ENCODE assay signal across 24 cellular contexts in the genomic region with DNA sequence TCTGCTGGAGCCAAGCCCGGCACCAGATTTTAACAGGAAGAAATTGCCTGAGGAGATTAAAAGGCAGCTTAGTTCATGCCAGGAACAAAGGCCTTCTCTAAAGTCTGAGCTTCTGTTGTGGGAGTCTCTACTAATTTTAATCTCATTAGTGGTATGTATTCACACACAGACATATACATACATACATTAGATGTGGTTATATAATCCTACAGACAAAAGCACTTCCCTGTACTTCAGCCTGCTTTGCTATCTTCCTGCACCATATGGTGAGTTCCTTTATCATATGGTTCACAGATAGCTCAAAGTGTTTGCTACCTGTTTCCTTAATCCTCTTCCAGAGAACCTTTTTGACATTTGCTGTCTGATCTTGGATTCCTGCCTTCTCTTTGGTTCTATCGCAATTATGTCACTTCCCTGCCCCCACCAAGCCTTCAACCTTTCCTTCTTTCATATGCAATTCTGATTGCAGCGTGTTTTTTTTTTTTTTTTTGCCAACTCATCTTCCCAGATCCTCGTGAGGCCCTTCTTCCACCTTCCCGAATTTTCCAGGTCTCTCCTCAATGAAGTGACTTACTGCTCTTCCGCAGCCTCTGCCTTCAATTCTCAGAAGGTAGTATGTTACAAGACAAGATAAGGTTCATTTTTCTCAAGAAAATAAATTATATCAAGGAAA.
A peak's percentile ranks its signal among the peaks of the same experiment; 100 is the strongest.
DNase-seq lines count a peak whose midpoint lies in the region; ATAC-seq and TF ChIP-seq lines count a peak whose summit lies in the region.
"Had no signal": no experiment of that assay in that cellular context is flagged by ENCODE, and none has a peak within 500 bp of the region (broad histone marks: within the 10 kb centered on the region; RNA-seq: fewer than 3 reads in every experiment).

No MANE protein-coding gene starts in this region.

- H3K27me3 Mint-ChIP-seq in activated T-cell treated with anti-CD3 and anti-CD28 coated beads, Interleukin-2, amount 50 U/mL, for 72 hours (ENCODE audit: low read depth): no peaks in the 10 kb centered on the region
- H3K27me3 Mint-ChIP-seq in stimulated activated memory B cell treated with anti-CD40 and anti-IgM and Interleukin-4, amounts not matched to agents 10 μg/mL and 1 μg/mL and 100 μg/mL, for 72 hours: no peaks in the 10 kb centered on the region
- H3K27me3 Mint-ChIP-seq: IgD-negative memory B cell had no signal

- H3K27ac ChIP-seq in cingulate gyrus (ENCODE audit: low read depth, low read length): peak overlapping the region; percentile 47
- H3K27ac ChIP-seq: adrenal gland, BLaER1, GM23248, hepatocyte, thyroid gland had no signal

- no peak for TF ChIP-seq CTCF in GM13977 (IDR thresholded peaks at IDR 0.05; ENCODE audit: extremely low read depth, insufficient read depth, missing control alignments)

- no peak for DNase-seq in activated T-cell treated with anti-CD3 and anti-CD28 coated beads, Interleukin-2, amount 50 U/mL, for 72 hours
- DNase-seq in activated T-cell treated with anti-CD3 and anti-CD28 coated beads, Interleukin-2, amount 50 U/mL, for 48 hours: no peak
- DNase-seq in OCI-M1 (lab: John Stamatoyannopoulos, UW) (peak; percentile 93), superior temporal gyrus (ENCODE audit: extremely low spot score) (peak; percentile 59), GM13977 (ENCODE audit: low spot score) (no peak)
- no peak for DNase-seq in stimulated activated CD8-positive, alpha-beta memory T cell treated with anti-CD3 and anti-CD28 coated beads, Interleukin-4, amount 100 ng/mL, for 48 hours
- DNase-seq: activated gamma-delta T cell; adrenal gland; GM23248; MV-4-11; NCI-H2029 treated with DMSO at 0.1 percent for 48 hours; NCI-H510A treated with DMSO at 0.1 percent for 48 hours; SHP77; stimulated activated CD4-positive, alpha-beta T cell treated with anti-CD3 and anti-CD28 coated beads, Interleukin-4, amount 100 ng/mL, for 4 hours; thyroid gland had no signal

- H3K4me3 Mint-ChIP-seq in activated T-cell treated with anti-CD3 and anti-CD28 coated beads, Interleukin-2, amount 50 U/mL, for 72 hours: no peak overlapping the region
- H3K4me3 Mint-ChIP-seq in stimulated activated memory B cell treated with anti-CD40 and anti-IgM and Interleukin-4, amounts not matched to agents 10 μg/mL and 1 μg/mL and 100 μg/mL, for 72 hours: no peak overlapping the region
- H3K4me3 Mint-ChIP-seq: IgD-negative memory B cell; mesothelial cell of epicardium; neural crest cell; T-helper 1 cell treated with Interleukin-12 subunit alpha and Interleukin-12 subunit beta and Interleukin-4 antibody, amounts not matched to agents 30 μg/mL and 1 μg/mL, for 36 hours had no signal

- peaks cover 2 to 3% of the 10 kb centered on the region in 2 donors for H3K36me3 Mint-ChIP-seq in activated T-cell treated with anti-CD3 and anti-CD28 coated beads, Interleukin-2, amount 50 U/mL, for 72 hours (ENCODE audit: insufficient read depth in 2 of 2)
- H3K36me3 Mint-ChIP-seq in stimulated activated memory B cell treated with anti-CD40 and anti-IgM and Interleukin-4, amounts not matched to agents 10 μg/mL and 1 μg/mL and 100 μg/mL, for 72 hours: peaks cover 60% of the 10 kb centered on the region
- H3K36me3 Mint-ChIP-seq: mesothelial cell of epicardium had no signal

- ATAC-seq in activated T-cell treated with anti-CD3 and anti-CD28 coated beads, Interleukin-2, amount 50 U/mL, for 72 hours (replicated peaks in 1 of 2): no peak
- ATAC-seq in stimulated activated memory B cell treated with anti-CD40 and anti-IgM and Interleukin-4, amounts not matched to agents 10 μg/mL and 1 μg/mL and 100 μg/mL, for 72 hours: no peak
- ATAC-seq: activated CD4-positive, CD25-positive, alpha-beta regulatory T cell treated with anti-CD3 and anti-CD28 coated beads, Interleukin-2, amount 50 U/mL, for 24 hours had no signal

- in situ Hi-C loops in GM13977 (cut with MboI; ENCODE audit: low pct_unique_long_range_greater_than_20kb, low sequenced_read_pairs, unreplicated experiment): no loop called here

- no peaks in the 10 kb centered on the region for H3K9me3 Mint-ChIP-seq in activated T-cell treated with anti-CD3 and anti-CD28 coated beads, Interleukin-2, amount 50 U/mL, for 72 hours
- H3K9me3 Mint-ChIP-seq in stimulated activated memory B cell treated with anti-CD40 and anti-IgM and Interleukin-4, amounts not matched to agents 10 μg/mL and 1 μg/mL and 100 μg/mL, for 72 hours: no peaks in the 10 kb centered on the region
- H3K9me3 Mint-ChIP-seq: IgD-negative memory B cell; mesothelial cell of epicardium; neural crest cell; T-helper 1 cell treated with Interleukin-12 subunit alpha and Interleukin-12 subunit beta and Interleukin-4 antibody, amounts not matched to agents 30 μg/mL and 1 μg/mL, for 36 hours had no signal

- H3K27ac Mint-ChIP-seq in activated T-cell treated with anti-CD3 and anti-CD28 coated beads, Interleukin-2, amount 50 U/mL, for 72 hours: peak overlapping the region; percentile 31
- no peak overlapping the region for H3K27ac Mint-ChIP-seq in stimulated activated memory B cell treated with anti-CD40 and anti-IgM and Interleukin-4, amounts not matched to agents 10 μg/mL and 1 μg/mL and 100 μg/mL, for 72 hours
- H3K27ac Mint-ChIP-seq: T-helper 1 cell treated with Interleukin-12 subunit alpha and Interleukin-12 subunit beta and Interleukin-4 antibody, amounts not matched to agents 30 μg/mL and 1 μg/mL, for 36 hours had no signal

- peaks cover 42% of the 10 kb centered on the region for H3K4me1 Mint-ChIP-seq in activated T-cell treated with anti-CD3 and anti-CD28 coated beads, Interleukin-2, amount 50 U/mL, for 72 hours (ENCODE audit: low read depth)
- H3K4me1 Mint-ChIP-seq in stimulated activated memory B cell treated with anti-CD40 and anti-IgM and Interleukin-4, amounts not matched to agents 10 μg/mL and 1 μg/mL and 100 μg/mL, for 72 hours: peaks cover 26% of the 10 kb centered on the region

Comparison
In these comparisons a context has a peak if more than half of its experiments do, and no peak if none do; other contexts are left out.
1. DNase-seq: peak in OCI-M1 (single experiment) and superior temporal gyrus (single experiment); none in activated T-cell treated with anti-CD3 and anti-CD28 coated beads, Interleukin-2, amount 50 U/mL, for 72 hours (0 of 2), activated T-cell treated with anti-CD3 and anti-CD28 coated beads, Interleukin-2, amount 50 U/mL, for 48 hours (0 of 2), stimulated activated CD8-positive, alpha-beta memory T cell treated with anti-CD3 and anti-CD28 coated beads, Interleukin-4, amount 100 ng/mL, for 48 hours (single experiment) and GM13977 (single experiment).